Comparison of ENCODE assay signal across 8 cellular contexts in genomic region chr4:16897991-16898827, GRCh38. TPM values are rescaled to one million over a fixed set of nuclear protein-coding genes. Genes with fewer than 3 reads are reported as not detected.
DNase-seq lines count a peak whose midpoint lies in the region; ATAC-seq, FAIRE-seq and TF ChIP-seq lines count a peak whose summit lies in the region.

Gene LDB2 (minus strand): TSS chr4:16898645.

- no peaks in the 10 kb centered on the region for H3K79me1 ChIP-seq in H9 (ENCODE audit: insufficient read depth, low read depth, low read length, poor library complexity, severe bottlenecking)

- H3K4me1 ChIP-seq in H9 (ENCODE audit: insufficient read depth, low read length) (peaks cover 8% of the 10 kb centered on the region; the same call in 1 of the 2 replicates), kidney (ENCODE audit: control insufficient read depth in 1 of 2, insufficient read depth in 1 of 2, low read depth in 1 of 2, low read length in 2 of 2) (no peaks in the 10 kb centered on the region), skeletal muscle satellite cell (ENCODE audit: control insufficient read depth, insufficient read depth, low read length) (no peaks in the 10 kb centered on the region)
- H3K4me1 ChIP-seq in CD8-positive, alpha-beta memory T cell (ENCODE audit: insufficient read depth, low read length): peaks cover 15% of the 10 kb centered on the region

- TF ChIP-seq CTCF in H9 (conservative IDR thresholded peaks at IDR 0.05) (no peak), chondrocyte (IDR thresholded peaks at IDR 0.05) (no peak), kidney (IDR thresholded peaks at IDR 0.05; ENCODE audit: borderline replicate concordance, extremely low read depth, insufficient read depth) (peak; percentile 7)

- peak within 1 kb of the TSS; percentile 61 for H3K18ac ChIP-seq in H9 (ENCODE audit: insufficient read length, low read depth, low read length)

- no peak within 1 kb of the TSS for H3K14ac ChIP-seq in H9 (ENCODE audit: insufficient read depth, low read length)

- H3K56ac ChIP-seq in H9 (ENCODE audit: insufficient read length, low read depth, low read length): no peak within 1 kb of the TSS

- POLR2A ChIA-PET in CD8-positive, alpha-beta memory T cell (lab: Charles Lee): no interaction called here

- H3K36me3 Mint-ChIP-seq in H9 (ENCODE audit: insufficient read depth in 1 of 3, low read depth in 3 of 3) (no peaks in the 10 kb centered on the region; a peak in 1 of 7 replicates), chondrocyte (ENCODE audit: low read depth) (no peaks in the 10 kb centered on the region)
- H3K36me3 Mint-ChIP-seq in CD8-positive, alpha-beta memory T cell: no peaks in the 10 kb centered on the region

- peak within 1 kb of the TSS; percentile 65 to 67 for H3K4me3 ChIP-seq in kidney (ENCODE audit: low read length in 2 of 2)
- no peak within 1 kb of the TSS for H3K4me3 ChIP-seq in skeletal muscle satellite cell (ENCODE audit: low read length)
- no peak within 1 kb of the TSS for H3K4me3 ChIP-seq in CD8-positive, alpha-beta memory T cell (ENCODE audit: low read length)

- no peak within 1 kb of the TSS for H2BK15ac ChIP-seq in H9 (ENCODE audit: low read depth, low read length)

- no peak within 1 kb of the TSS for H2BK5ac ChIP-seq in H9 (ENCODE audit: insufficient read length, low read length)

- FAIRE-seq in kidney (lab: Jason Lieb, UNC): no peak

- H4K91ac ChIP-seq in H9 (ENCODE audit: insufficient read length, low read depth, low read length): no peak within 1 kb of the TSS

- H3T11ph ChIP-seq in H9 (ENCODE audit: low read length): no peak within 1 kb of the TSS

- no peak within 1 kb of the TSS for H4K5ac ChIP-seq in H9 (ENCODE audit: insufficient read length, low read depth, low read length)

- H3K4me2 ChIP-seq in H9 (ENCODE audit: insufficient read depth, insufficient read length, low read length): peak within 1 kb of the TSS; percentile 93
- H3K4me2 ChIP-seq in skeletal muscle satellite cell (ENCODE audit: low read length): peak within 1 kb of the TSS; percentile 16

- H3K23ac ChIP-seq in H9 (ENCODE audit: insufficient read length, low read depth, low read length): no peak within 1 kb of the TSS

- H3K27me3 Mint-ChIP-seq in H9 (ENCODE audit: low read depth) (no peaks in the 10 kb centered on the region), chondrocyte (ENCODE audit: low read depth) (peaks cover 3% of the 10 kb centered on the region)
- peaks cover 4 to 15% of the 10 kb centered on the region in 2 donors for H3K27me3 Mint-ChIP-seq in CD8-positive, alpha-beta memory T cell

- peaks cover 73 to 77% of the 10 kb centered on the region in 2 experiments for H3K4me1 Mint-ChIP-seq in H9
- peaks cover 38% of the 10 kb centered on the region for H3K4me1 Mint-ChIP-seq in chondrocyte (ENCODE audit: low read depth)
- peaks cover 19 to 30% (median 23%) of the 10 kb centered on the region in 3 donors for H3K4me1 Mint-ChIP-seq in CD8-positive, alpha-beta memory T cell

- no peak within 1 kb of the TSS for H4K8ac ChIP-seq in H9 (replicated peaks; ENCODE audit: insufficient read length, low read depth, low read length)

- no peak for ATAC-seq in GM18519 (IDR thresholded peaks at IDR 0.05; ENCODE audit: low FRiP score, unreplicated experiment)

- no peaks in the 10 kb centered on the region for H3K36me3 ChIP-seq in kidney (ENCODE audit: control insufficient read depth in 1 of 2, insufficient read depth in 2 of 2, low read length in 2 of 2)
- no peaks in the 10 kb centered on the region for H3K36me3 ChIP-seq in skeletal muscle satellite cell (ENCODE audit: insufficient read depth, low read length)
- H3K36me3 ChIP-seq in CD8-positive, alpha-beta memory T cell (ENCODE audit: insufficient read depth, low read length): no peaks in the 10 kb centered on the region

- intact Hi-C loops in kidney (cut with DNase I): no loop called here

- H3K4ac ChIP-seq in H9 (ENCODE audit: low read depth, low read length): no peak within 1 kb of the TSS

- H3K27me3 ChIP-seq in H9 (ENCODE audit: insufficient read depth, low read length) (no peaks in the 10 kb centered on the region), skeletal muscle satellite cell (ENCODE audit: control insufficient read depth, insufficient read depth, low read length) (peaks cover 4% of the 10 kb centered on the region)
- no peaks in the 10 kb centered on the region for H3K27me3 ChIP-seq in CD8-positive, alpha-beta memory T cell (ENCODE audit: insufficient read depth, low read length, poor library complexity, severe bottlenecking)

- H3K4me3 Mint-ChIP-seq in H9 (peak within 1 kb of the TSS; percentile 83 to 98), chondrocyte (ENCODE audit: unreplicated experiment) (peak within 1 kb of the TSS; percentile 69)
- H3K4me3 Mint-ChIP-seq in CD8-positive, alpha-beta memory T cell: peak within 1 kb of the TSS in 2 of 7 donors; percentile 19 to 61

- no CpG with 5 or more reads among the region's 18 CpGs for WGBS in H9 (ENCODE audit: extremely low coverage, insufficient read length, low lambda C conversion rate)

- H3K9me3 Mint-ChIP-seq in H9 (no peaks in the 10 kb centered on the region), chondrocyte (ENCODE audit: low read depth) (no peaks in the 10 kb centered on the region)
- H3K9me3 Mint-ChIP-seq in CD8-positive, alpha-beta memory T cell: peaks cover 0 to 2% (median 0%) of the 10 kb centered on the region in 5 donors

- no peak within 1 kb of the TSS for H2BK120ac ChIP-seq in H9 (ENCODE audit: low read depth, low read length, poor library complexity, severe bottlenecking)

- H3K27ac Mint-ChIP-seq in H9 (peak within 1 kb of the TSS; percentile 93 to 95 (median 93)), chondrocyte (ENCODE audit: unreplicated experiment) (peak within 1 kb of the TSS; percentile 90)
- no peak within 1 kb of the TSS for H3K27ac Mint-ChIP-seq in CD8-positive, alpha-beta memory T cell

- H2AK5ac ChIP-seq in H9 (ENCODE audit: insufficient read length, low read length): no peak within 1 kb of the TSS

- H4K20me1 ChIP-seq in H9 (ENCODE audit: control insufficient read depth, insufficient read depth, insufficient read length): no peaks in the 10 kb centered on the region

- no peaks in the 10 kb centered on the region for H3K9me3 ChIP-seq in H9 (ENCODE audit: control insufficient read depth, low read depth, low read length)
- no peaks in the 10 kb centered on the region for H3K9me3 ChIP-seq in kidney (ENCODE audit: control insufficient read depth in 1 of 2, low read length in 2 of 2)
- no peaks in the 10 kb centered on the region for H3K9me3 ChIP-seq in skeletal muscle satellite cell (replicated peaks; ENCODE audit: low read length)
- no peaks in the 10 kb centered on the region for H3K9me3 ChIP-seq in CD8-positive, alpha-beta memory T cell (ENCODE audit: low read length)

- H3K23me2 ChIP-seq in H9 (ENCODE audit: insufficient read length, low read depth, low read length, poor library complexity, severe bottlenecking): peaks cover 11% of the 10 kb centered on the region

- H2BK12ac ChIP-seq in H9 (ENCODE audit: insufficient read length, low read depth, low read length): no peak within 1 kb of the TSS

- H3K9ac ChIP-seq in H9 (ENCODE audit: extremely low read depth, insufficient read length, low read length) (peak within 1 kb of the TSS; percentile 78), kidney (ENCODE audit: low read length in 2 of 2) (peak within 1 kb of the TSS; percentile 4 to 48), skeletal muscle satellite cell (ENCODE audit: low read depth, low read length) (no peak within 1 kb of the TSS)

- H2BK20ac ChIP-seq in H9 (ENCODE audit: low read depth, low read length, poor library complexity, severe bottlenecking): no peak within 1 kb of the TSS

- H3K79me2 ChIP-seq in H9 (ENCODE audit: insufficient read depth, low read length): peaks cover 12% of the 10 kb centered on the region; the same call in 1 of the 2 replicates

- DNase-seq in H9: peak; percentile 90
- DNase-seq in chondrocyte (ENCODE audit: low spot score): no peak
- DNase-seq in kidney: peak; percentile 92
- DNase-seq in germinal center (ENCODE audit: low spot score): no peak
- no peak for DNase-seq in NCI-H146 treated with DMSO at 0.1 percent for 48 hours (lab: John Stamatoyannopoulos, UW; ENCODE audit: unreplicated experiment)
- DNase-seq in CD8-positive, alpha-beta memory T cell: no peak

- no peak within 1 kb of the TSS for H2AFZ ChIP-seq in H9 (ENCODE audit: low read length)

- H3K27ac ChIP-seq in H9 (ENCODE audit: insufficient read length, low read depth, low read length): no peak within 1 kb of the TSS
- H3K27ac ChIP-seq in kidney (ENCODE audit: low read depth in 2 of 2, low read length in 2 of 2): peak within 1 kb of the TSS; percentile 42 to 64
- H3K27ac ChIP-seq in CD8-positive, alpha-beta memory T cell (ENCODE audit: low read depth, low read length): no peak within 1 kb of the TSS

- CTCF ChIA-PET in CD8-positive, alpha-beta memory T cell (lab: Charles Lee): interaction anchor here (1.4 kb wide), 1 partner anchor 16 kb away, joined by 4 read pairs; no protein-coding TSS in a partner anchor

RNA-seq across cellular contexts. Expression of gene LDB2, which starts in this region (rescaled TPM):
- total RNA-seq in H9 (2021) (22.5 and 25.8 TPM in 2 replicates), chondrocyte (1.5 to 6.3 TPM (median 2.0 TPM) in 3 replicates), kidney (59.9 TPM)
- polyA plus RNA-seq in kidney (ENCODE audit: insufficient read depth, low read depth, low replicate concordance): 26.9 TPM
- total RNA-seq in skeletal muscle satellite cell (2012; rRNA removed): 0.22 and 0.76 TPM in 2 replicates
- total RNA-seq in CD8-positive, alpha-beta memory T cell: not detected
- not detected for polyA plus RNA-seq in CD8-positive, alpha-beta memory T cell

Comparison
In these comparisons a context has a peak if more than half of its experiments do, and no peak if none do; other contexts are left out.
1. RNA of gene LDB2 (polyA plus RNA-seq): 26.9 TPM in kidney (single experiment); not detected in CD8-positive, alpha-beta memory T cell (single experiment); every median in the first group is over 10 times any median in the second.
2. DNase-seq: peak in H9 (single experiment) and kidney (single experiment); none in chondrocyte (single experiment), germinal center (single experiment), NCI-H146 treated with DMSO at 0.1 percent for 48 hours (single experiment) and CD8-positive, alpha-beta memory T cell (0 of 5).
3. H3K27ac ChIP-seq: peak in kidney (2 of 2); none in H9 (single experiment) and CD8-positive, alpha-beta memory T cell (single experiment).
4. H3K27ac Mint-ChIP-seq: peak in H9 (3 of 3) and chondrocyte (single experiment); none in CD8-positive, alpha-beta memory T cell (0 of 8).
5. H3K4me3 ChIP-seq: peak in kidney (2 of 2); none in skeletal muscle satellite cell (single experiment) and CD8-positive, alpha-beta memory T cell (single experiment).